Comparison of ENCODE assay signal across 1 cellular context in genomic region chr16:70769131-70769530, GRCh38.
TF ChIP-seq lines count a peak whose summit lies in the region.

No MANE protein-coding gene starts in this region.

TF ChIP-seq in H1, 55 proteins besides CTCF, POLR2A, EP300 and RAD21:
- TF ChIP-seq ATF2 (IDR thresholded peaks at IDR 0.05; ENCODE audit: low read length), result no peak
- no peak for TF ChIP-seq SIX5 (IDR thresholded peaks at IDR 0.05; ENCODE audit: low read depth, low read length)
- TF ChIP-seq KDM5A (IDR thresholded peaks at IDR 0.05; ENCODE audit: low read length), result no peak
- TF ChIP-seq KDM1A (IDR thresholded peaks at IDR 0.05; ENCODE audit: borderline replicate concordance, low read length), result no peak
- TF ChIP-seq CHD2 (IDR thresholded peaks at IDR 0.05; ENCODE audit: low read length), result no peak
- TF ChIP-seq TCF12 (IDR thresholded peaks at IDR 0.05; ENCODE audit: low read depth, low read length), result no peak
- no peak for TF ChIP-seq SP1 (IDR thresholded peaks at IDR 0.05; ENCODE audit: low read depth, low read length)
- no peak for TF ChIP-seq CHD7 (IDR thresholded peaks at IDR 0.05; ENCODE audit: insufficient replicate concordance, low read length)
- no peak for TF ChIP-seq TBP (IDR thresholded peaks at IDR 0.05; ENCODE audit: low read depth, low read length)
- TF ChIP-seq EZH2 (IDR thresholded peaks at IDR 0.05; ENCODE audit: low read depth, low read length, severe bottlenecking), result no peak
